Comparison of ENCODE assay signal across 24 cellular contexts in the genomic region with DNA sequence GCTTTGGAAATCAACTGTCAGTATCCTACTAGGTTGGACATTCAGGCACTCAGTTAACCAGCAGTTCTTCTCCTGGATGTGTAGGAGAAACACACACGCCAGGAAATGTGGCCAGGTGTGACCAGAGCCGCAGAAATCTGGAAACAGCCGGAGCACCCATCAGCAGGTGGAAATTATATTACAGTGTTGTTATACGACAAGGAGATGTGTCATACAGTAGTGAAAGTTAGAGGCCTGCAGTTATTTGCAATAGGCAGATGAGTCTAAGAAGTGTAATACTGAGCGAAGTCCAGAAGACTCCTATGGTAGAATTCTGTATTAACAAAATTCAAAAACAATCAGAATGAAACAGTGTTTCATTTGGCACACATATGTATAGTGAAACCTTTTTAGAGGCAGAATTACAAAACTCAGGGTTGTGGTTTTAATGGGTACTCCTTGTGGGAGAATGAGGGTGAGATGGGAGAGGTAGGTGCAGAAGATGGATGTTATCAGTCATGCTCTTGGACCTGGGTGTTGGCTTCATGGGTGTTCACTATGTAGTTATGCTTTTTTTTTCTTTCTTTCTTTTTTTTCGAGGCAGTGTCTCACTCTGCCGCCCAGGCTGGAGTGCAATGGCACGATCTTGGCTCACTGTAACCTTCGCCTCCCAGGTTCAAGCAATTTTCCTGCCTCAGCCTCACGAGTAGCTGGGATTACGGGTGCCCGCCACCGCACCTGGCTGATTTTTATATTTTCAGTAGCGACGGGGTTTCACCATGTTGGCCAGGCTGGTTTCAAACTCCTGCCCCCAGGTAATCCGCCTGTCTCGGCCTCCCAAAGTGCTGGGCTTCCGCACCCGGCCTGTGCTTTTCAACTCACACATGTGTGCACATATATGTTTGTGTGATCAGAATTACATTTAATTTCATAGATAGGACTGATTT. TPM values are rescaled to one million over a fixed set of nuclear protein-coding genes. Genes with fewer than 3 reads are reported as not detected.
DNase-seq lines count a peak whose midpoint lies in the region; ATAC-seq lines count a peak whose summit lies in the region.
"Had no signal": no experiment of that assay in that cellular context is flagged by ENCODE, and none has a peak within 500 bp of the region (broad histone marks: within the 10 kb centered on the region; RNA-seq: fewer than 3 reads in every experiment).

No MANE protein-coding gene starts in this region.

- ATAC-seq in GM18519 (IDR thresholded peaks at IDR 0.05; ENCODE audit: low FRiP score, unreplicated experiment) (no peak), HG02884 (IDR thresholded peaks at IDR 0.05; ENCODE audit: unreplicated experiment) (no peak)
- ATAC-seq: HCT116, left cardiac atrium, T-cell had no signal

- peak; percentile 45 for DNase-seq in activated CD4-positive, alpha-beta T cell treated with anti-CD3 and anti-CD28 coated beads for 48 hours
- no peak for DNase-seq in activated CD4-positive, alpha-beta T cell treated with anti-CD3 and anti-CD28 coated beads for 1 hour
- peak; percentile 23 for DNase-seq in stimulated activated CD4-positive, alpha-beta T cell treated with anti-CD3 and anti-CD28 coated beads, Interleukin-4, amount 100 ng/mL, for 24 hours
- DNase-seq in stimulated activated CD4-positive, alpha-beta T cell treated with anti-CD3 and anti-CD28 coated beads, Interleukin-12 subunit alpha, Interleukin-12 subunit beta, amount 100 ng/mL, for 4 hours, result no peak
- DNase-seq in mesenteric fat pad (ENCODE audit: low spot score) (peak; percentile 79), NCI-H82 treated with DMSO at 0.1 percent for 48 hours (lab: John Stamatoyannopoulos, UW; ENCODE audit: unreplicated experiment) (no peak)
- DNase-seq: activated gamma-delta T cell; COR-L47; DMS79 treated with DMSO at 0.1 percent for 48 hours; glutamatergic neuron; left cardiac atrium; mesendoderm; MG63; NCI-H1436 treated with DMSO at 0.1 percent for 48 hours; NCI-H524; nephron progenitor cell; sigmoid colon; stimulated activated naive CD4-positive, alpha-beta T cell treated with Interleukin-2 at 50 U/mL for 16 hours; T-cell; tibial artery had no signal

RNA-seq across cellular contexts. Expression of a gene that starts 39.2 kb away (rescaled TPM):
- 1.8 TPM for total RNA-seq in mesenteric fat pad
- total RNA-seq: sigmoid colon, SJCRH30 had no signal

Comparison
In these comparisons a context has a peak if more than half of its experiments do, and no peak if none do; other contexts are left out.
1. DNase-seq: peak in activated CD4-positive, alpha-beta T cell treated with anti-CD3 and anti-CD28 coated beads for 48 hours (single experiment), stimulated activated CD4-positive, alpha-beta T cell treated with anti-CD3 and anti-CD28 coated beads, Interleukin-4, amount 100 ng/mL, for 24 hours (single experiment) and mesenteric fat pad (single experiment); none in activated CD4-positive, alpha-beta T cell treated with anti-CD3 and anti-CD28 coated beads for 1 hour (single experiment), stimulated activated CD4-positive, alpha-beta T cell treated with anti-CD3 and anti-CD28 coated beads, Interleukin-12 subunit alpha, Interleukin-12 subunit beta, amount 100 ng/mL, for 4 hours (single experiment) and NCI-H82 treated with DMSO at 0.1 percent for 48 hours (single experiment).